Comparison of ENCODE assay signal across 20 cellular contexts in the genomic region with DNA sequence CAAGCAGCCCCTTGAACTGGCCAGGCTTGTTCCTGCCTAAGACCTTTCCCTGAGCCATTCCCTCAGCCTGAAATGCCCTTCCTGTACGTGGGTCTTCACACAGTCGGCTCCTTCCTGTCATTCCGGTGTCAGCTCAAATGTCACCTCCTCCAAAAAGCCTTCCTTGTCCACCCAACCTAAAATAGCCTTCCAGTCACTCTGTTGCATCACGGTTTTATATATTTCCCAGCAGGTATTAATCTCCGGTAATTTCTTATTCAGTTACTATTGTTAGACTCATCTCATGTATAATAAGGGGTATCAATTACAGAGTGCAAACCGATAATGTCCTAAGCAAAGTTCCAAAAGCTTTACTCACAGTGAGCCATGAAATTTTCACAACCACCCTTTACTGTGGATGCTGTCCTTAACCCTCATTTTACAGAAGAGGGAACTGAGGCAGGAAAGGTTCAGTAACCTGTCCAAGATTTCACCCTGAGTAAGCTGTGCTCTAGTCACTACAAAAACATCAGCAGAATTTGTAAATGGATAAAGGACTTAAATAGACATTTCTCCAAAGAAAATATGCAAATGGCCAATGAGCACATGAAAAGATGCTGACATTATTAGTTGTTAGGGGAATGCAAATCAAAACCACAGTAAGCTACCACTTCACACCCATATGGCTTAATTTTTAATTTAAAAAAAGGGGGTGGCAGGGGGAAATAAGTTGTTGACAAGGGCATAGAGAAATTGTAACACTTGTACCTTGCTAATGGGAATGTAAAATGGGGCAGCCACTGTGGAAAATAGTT. TPM values are rescaled to one million over a fixed set of nuclear protein-coding genes. Genes with fewer than 3 reads are reported as not detected.
DNase-seq lines count a peak whose midpoint lies in the region; ATAC-seq, FAIRE-seq and TF ChIP-seq lines count a peak whose summit lies in the region.
"Had no signal": no experiment of that assay in that cellular context is flagged by ENCODE, and none has a peak within 500 bp of the region (broad histone marks: within the 10 kb centered on the region; RNA-seq: fewer than 3 reads in every experiment).

No MANE protein-coding gene starts in this region.

- H3K27ac Mint-ChIP-seq in neural progenitor cell (no peak overlapping the region), H9 (no peak overlapping the region; a peak in 1 of 7 replicates)
- H3K27ac Mint-ChIP-seq: B cell; CD8-positive, alpha-beta T cell; T-helper 17 cell had no signal

- H3K27me3 Mint-ChIP-seq in neural progenitor cell (ENCODE audit: insufficient read depth, low read depth), result peaks cover 15% of the 10 kb centered on the region
- H3K27me3 Mint-ChIP-seq in H9 (ENCODE audit: low read depth), result peaks cover 50% of the 10 kb centered on the region

- H3K36me3 Mint-ChIP-seq in neural progenitor cell (no peaks in the 10 kb centered on the region), H9 (ENCODE audit: insufficient read depth in 1 of 3, low read depth in 3 of 3) (no peaks in the 10 kb centered on the region)
- H3K36me3 Mint-ChIP-seq: CD8-positive, alpha-beta T cell had no signal

- no peak overlapping the region for H2BK12ac ChIP-seq in H9 (ENCODE audit: insufficient read length, low read depth, low read length)

- H2BK20ac ChIP-seq in H9 (ENCODE audit: low read depth, low read length, poor library complexity, severe bottlenecking), result no peak overlapping the region

- H2AFZ ChIP-seq in PC-9 (no peak overlapping the region), neural progenitor cell (replicated peaks) (no peak overlapping the region), H9 (ENCODE audit: low read length) (no peak overlapping the region)

- no CpG with 5 or more reads among the region's 6 CpGs for WGBS in H9 (ENCODE audit: extremely low coverage, insufficient read length, low lambda C conversion rate)

- H3K4me1 Mint-ChIP-seq in neural progenitor cell (peaks cover 17% of the 10 kb centered on the region), H9 (peaks cover 11 to 14% of the 10 kb centered on the region in 2 experiments)

- no peak overlapping the region for H3K4ac ChIP-seq in H9 (ENCODE audit: low read depth, low read length)

- H4K91ac ChIP-seq in H9 (ENCODE audit: insufficient read length, low read depth, low read length), result no peak overlapping the region

- 0 out of 22 replicates have a peak, but pooled peaks cover 0 to 3% (median 0%) of the 10 kb centered on the region in 11 experiments for H3K36me3 ChIP-seq in BLaER1 treated with 17β-estradiol and CSF1 and Interleukin-3, amounts not matched to agents 10 nM and 100 nM
- no peaks in the 10 kb centered on the region for H3K36me3 ChIP-seq in PC-9 (ENCODE audit: low read depth)
- H3K36me3 ChIP-seq in neural progenitor cell, result no peaks in the 10 kb centered on the region

- H3K27me3 ChIP-seq in BLaER1 treated with 17β-estradiol and CSF1 and Interleukin-3, amounts not matched to agents 10 nM and 100 nM, result 0 out of 22 replicates have a peak, but pooled peaks cover 0 to 7% (median 0%) of the 10 kb centered on the region in 11 experiments
- H3K27me3 ChIP-seq in PC-9 (ENCODE audit: insufficient read depth, low read depth), result no peaks in the 10 kb centered on the region
- H3K27me3 ChIP-seq in neural progenitor cell, result peaks cover 50% of the 10 kb centered on the region
- H3K27me3 ChIP-seq in H9 (ENCODE audit: insufficient read depth, low read length), result no peaks in the 10 kb centered on the region; the same call in 1 of the 2 replicates

- BruUV-seq in PC-9 (replicated peaks; lab: Mats Ljungman, UMichigan), result no TSS peak

- peaks cover 0 to 20% (median 9%) of the 10 kb centered on the region in 11 experiments; a peak in 15 of 22 replicates for H3K9me3 ChIP-seq in BLaER1 treated with 17β-estradiol and CSF1 and Interleukin-3, amounts not matched to agents 10 nM and 100 nM (replicated peaks in 1 of 11)
- H3K9me3 ChIP-seq in PC-9 (ENCODE audit: insufficient read depth, low read depth) (no peaks in the 10 kb centered on the region; the same call in 1 of the 2 replicates), neural progenitor cell (ENCODE audit: low read depth) (no peaks in the 10 kb centered on the region), H9 (ENCODE audit: control insufficient read depth, low read depth, low read length) (no peaks in the 10 kb centered on the region)

- no peaks in the 10 kb centered on the region for H3K23me2 ChIP-seq in H9 (ENCODE audit: insufficient read length, low read depth, low read length, poor library complexity, severe bottlenecking)

- H3K79me2 ChIP-seq in PC-9 (ENCODE audit: low read depth) (no peaks in the 10 kb centered on the region), neural progenitor cell (ENCODE audit: low read depth) (no peaks in the 10 kb centered on the region), H9 (ENCODE audit: insufficient read depth, low read length) (no peaks in the 10 kb centered on the region)

- no peaks in the 10 kb centered on the region for H3K9me2 ChIP-seq in PC-9 (ENCODE audit: insufficient read depth)

- peak; percentile 66 for FAIRE-seq in GM18507 (lab: Jason Lieb, UNC)
- FAIRE-seq: D721Med, H54, RCC 7860 had no signal

- H3K4me2 ChIP-seq in BLaER1 treated with 17β-estradiol and CSF1 and Interleukin-3, amounts not matched to agents 10 nM and 100 nM, result peak overlapping the region; percentile 36 to 96 (median 86)
- H3K4me2 ChIP-seq in PC-9 (peak overlapping the region; percentile 13; the same call in 1 of the 2 replicates), neural progenitor cell (no peak overlapping the region), H9 (ENCODE audit: insufficient read depth, insufficient read length, low read length) (no peak overlapping the region)

- no peak overlapping the region for H2BK15ac ChIP-seq in H9 (ENCODE audit: low read depth, low read length)

- no peak overlapping the region for H2BK120ac ChIP-seq in H9 (ENCODE audit: low read depth, low read length, poor library complexity, severe bottlenecking)

- H3F3A ChIP-seq in PC-9 (ENCODE audit: insufficient read depth, low read depth) (peaks cover 11% of the 10 kb centered on the region; the same call in 1 of the 2 replicates), neural progenitor cell (ENCODE audit: low read depth) (no peaks in the 10 kb centered on the region)

- H3K4me3 Mint-ChIP-seq in neural progenitor cell, result peak overlapping the region; percentile 20
- no peak overlapping the region for H3K4me3 Mint-ChIP-seq in H9
- H3K4me3 Mint-ChIP-seq: B cell; CD8-positive, alpha-beta T cell; T-helper 17 cell had no signal

- H4K20me1 ChIP-seq in BLaER1 treated with 17β-estradiol and CSF1 and Interleukin-3, amounts not matched to agents 10 nM and 100 nM, result no peaks in the 10 kb centered on the region
- no peaks in the 10 kb centered on the region for H4K20me1 ChIP-seq in PC-9 (ENCODE audit: insufficient read depth)
- no peaks in the 10 kb centered on the region for H4K20me1 ChIP-seq in neural progenitor cell (ENCODE audit: low read depth)
- H4K20me1 ChIP-seq in H9 (ENCODE audit: control insufficient read depth, insufficient read depth, insufficient read length), result peaks cover 2% of the 10 kb centered on the region

- TF ChIP-seq CTCF in PC-9 (conservative IDR thresholded peaks at IDR 0.05), result no peak
- no peak for TF ChIP-seq CTCF in neural progenitor cell (IDR thresholded peaks at IDR 0.05)
- no peak for TF ChIP-seq CTCF in H9 (conservative IDR thresholded peaks at IDR 0.05)

- H3T11ph ChIP-seq in H9 (ENCODE audit: low read length), result no peak overlapping the region

- no peak overlapping the region for H2BK5ac ChIP-seq in H9 (ENCODE audit: insufficient read length, low read length)

- intact Hi-C loops in PC-9 (cut with micrococcal nuclease; ENCODE audit: unreplicated experiment), result loop anchor here (2.0 to 5.0 kb wide), 2 partner anchors 65 to 285 kb away; no protein-coding TSS in a partner anchor

- peak overlapping the region in 9 of 11 experiments; percentile 21 to 97 (median 79); a peak in 16 of 22 replicates for H3K27ac ChIP-seq in BLaER1 treated with 17β-estradiol and CSF1 and Interleukin-3, amounts not matched to agents 10 nM and 100 nM
- H3K27ac ChIP-seq in PC-9, result no peak overlapping the region
- H3K27ac ChIP-seq in neural progenitor cell, result no peak overlapping the region
- no peak overlapping the region for H3K27ac ChIP-seq in H9 (ENCODE audit: insufficient read length, low read depth, low read length)

- H3K18ac ChIP-seq in H9 (ENCODE audit: insufficient read length, low read depth, low read length), result no peak overlapping the region

- no peak for DNase-seq in GM18507 (ENCODE audit: extremely low spot score, insufficient read length, low read depth)
- DNase-seq in PC-9, result peak in 1 of 2 experiments; percentile 51
- no peak for DNase-seq in neural progenitor cell (ENCODE audit: low spot score)
- no peak for DNase-seq in NCI-H128 (lab: John Stamatoyannopoulos, UW; ENCODE audit: unreplicated experiment)
- no peak for DNase-seq in H9
- no peak for DNase-seq in inferior parietal cortex (ENCODE audit: extremely low spot score)
- DNase-seq: CD8-positive, alpha-beta T cell; GF-D8; NCI-H2029; NCI-H2171; NCI-H446; NCI-H774; Right ventricle myocardium superior; T-helper 17 cell had no signal

- peak overlapping the region in 7 of 11 experiments; percentile 66 to 87 (median 77); a peak in 11 of 22 replicates for H3K9ac ChIP-seq in BLaER1 treated with 17β-estradiol and CSF1 and Interleukin-3, amounts not matched to agents 10 nM and 100 nM
- H3K9ac ChIP-seq in neural progenitor cell, result no peak overlapping the region
- H3K9ac ChIP-seq in H9 (ENCODE audit: extremely low read depth, insufficient read length, low read length), result no peak overlapping the region

- H2AK5ac ChIP-seq in H9 (ENCODE audit: insufficient read length, low read length), result no peak overlapping the region

- no peak overlapping the region for H4K8ac ChIP-seq in H9 (replicated peaks; ENCODE audit: insufficient read length, low read depth, low read length)

- no peak overlapping the region for H3K23ac ChIP-seq in H9 (ENCODE audit: insufficient read length, low read depth, low read length)

- H3K14ac ChIP-seq in H9 (ENCODE audit: insufficient read depth, low read length), result no peak overlapping the region

- no peak overlapping the region for H3K4me3 ChIP-seq in BLaER1 treated with 17β-estradiol and CSF1 and Interleukin-3, amounts not matched to agents 10 nM and 100 nM
- H3K4me3 ChIP-seq in PC-9 (no peak overlapping the region), neural progenitor cell (no peak overlapping the region)

- no peaks in the 10 kb centered on the region for H3K9me3 Mint-ChIP-seq in neural progenitor cell
- no peaks in the 10 kb centered on the region for H3K9me3 Mint-ChIP-seq in H9
- H3K9me3 Mint-ChIP-seq: CD8-positive, alpha-beta T cell had no signal

- POLR2A ChIA-PET in PC-9 (lab: Charles Lee; ENCODE audit: unreplicated experiment), result no interaction called here

- CTCF ChIA-PET in PC-9 (lab: Charles Lee), result interaction anchor here (0.6 kb wide), 1 partner anchor 104 kb away, joined by 5 read pairs; no protein-coding TSS in a partner anchor

- no peak overlapping the region for H4K5ac ChIP-seq in H9 (ENCODE audit: insufficient read length, low read depth, low read length)

- no peak overlapping the region for H3K56ac ChIP-seq in H9 (ENCODE audit: insufficient read length, low read depth, low read length)

- no peak for ATAC-seq in HG02884 (IDR thresholded peaks at IDR 0.05; ENCODE audit: unreplicated experiment)
- ATAC-seq: CD8-positive, alpha-beta T cell; T-helper 17 cell had no signal

- H3K4me1 ChIP-seq in BLaER1 treated with 17β-estradiol and CSF1 and Interleukin-3, amounts not matched to agents 10 nM and 100 nM, result peaks cover 71 to 86% (median 81%) of the 10 kb centered on the region in 10 experiments
- H3K4me1 ChIP-seq in PC-9 (replicated peaks; ENCODE audit: insufficient read depth) (peaks cover 48% of the 10 kb centered on the region), neural progenitor cell (no peaks in the 10 kb centered on the region), H9 (ENCODE audit: insufficient read depth, low read length) (no peaks in the 10 kb centered on the region)

- H3K79me1 ChIP-seq in H9 (ENCODE audit: insufficient read depth, low read depth, low read length, poor library complexity, severe bottlenecking), result no peaks in the 10 kb centered on the region

RNA-seq across cellular contexts. Expression of a gene that starts 51.6 kb away (rescaled TPM):
- total RNA-seq in PC-9 (2021) (4.3 and 6.4 TPM in 2 replicates), neural progenitor cell (ENCODE audit: low replicate concordance) (0.59 and 1.4 TPM in 2 replicates), H9 (2021) (0.88 and 1.0 TPM in 2 replicates)

RNA-seq across cellular contexts. Expression of a gene that starts 51.8 kb away (rescaled TPM):
- total RNA-seq in PC-9 (2021), result 11.0 and 16.2 TPM in 2 replicates
- total RNA-seq in neural progenitor cell (ENCODE audit: low replicate concordance), result 4.5 and 7.5 TPM in 2 replicates
- total RNA-seq in H9 (2021), result 3.8 and 4.9 TPM in 2 replicates

Comparison
In these comparisons a context has a peak if more than half of its experiments do, and no peak if none do; other contexts are left out.
1. H3K27ac ChIP-seq: peak in BLaER1 treated with 17β-estradiol and CSF1 and Interleukin-3, amounts not matched to agents 10 nM and 100 nM (9 of 11); none in PC-9 (single experiment), neural progenitor cell (single experiment) and H9 (single experiment).
2. H3K4me2 ChIP-seq: peak in BLaER1 treated with 17β-estradiol and CSF1 and Interleukin-3, amounts not matched to agents 10 nM and 100 nM (11 of 11) and PC-9 (single experiment); none in neural progenitor cell (single experiment) and H9 (single experiment).
3. H3K9ac ChIP-seq: peak in BLaER1 treated with 17β-estradiol and CSF1 and Interleukin-3, amounts not matched to agents 10 nM and 100 nM (7 of 11); none in neural progenitor cell (single experiment) and H9 (single experiment).